13 cellular contexts compared by ENCODE assay signal in genomic region chr5:95901676-95902646, GRCh38. TPM values are rescaled to one million over a fixed set of nuclear protein-coding genes. Genes with fewer than 3 reads are reported as not detected.
DNase-seq lines count a peak whose midpoint lies in the region; ATAC-seq and TF ChIP-seq lines count a peak whose summit lies in the region.
"Had no signal": no experiment of that assay in that cellular context is flagged by ENCODE, and none has a peak within 500 bp of the region (broad histone marks: within the 10 kb centered on the region; RNA-seq: fewer than 3 reads in every experiment).

No MANE protein-coding gene starts in this region.

- H3K27ac ChIP-seq in dorsolateral prefrontal cortex (peak overlapping the region in 54 of 59 donors; percentile 10 to 93 (median 74)), osteoblast (ENCODE audit: low read depth, low read length) (peak overlapping the region; percentile 28)
- H3K27ac ChIP-seq: SJCRH30 had no signal

- H4K20me1 ChIP-seq in osteoblast (ENCODE audit: insufficient read depth, low read length): peaks cover 8% of the 10 kb centered on the region

- H2AFZ ChIP-seq in osteoblast (ENCODE audit: low read length): no peak overlapping the region

- TF ChIP-seq CTCF in dorsolateral prefrontal cortex (IDR thresholded peaks at IDR 0.05 in 54 of 56, conservative IDR thresholded peaks at IDR 0.05 in 2 of 56; ENCODE audit: low read depth in 1 of 56, partially characterized antibody in 56 of 56): no peak
- TF ChIP-seq CTCF in osteoblast (IDR thresholded peaks at IDR 0.05; ENCODE audit: extremely low read depth, low read depth, low read length): no peak

- H3K9me3 ChIP-seq in osteoblast (ENCODE audit: low read depth, low read length): no peaks in the 10 kb centered on the region
- H3K9me3 ChIP-seq: right atrium auricular region, SJCRH30 had no signal

- ATAC-seq in HG02678 (IDR thresholded peaks at IDR 0.05; ENCODE audit: unreplicated experiment): no peak
- ATAC-seq: left colon had no signal

- peaks cover 62% of the 10 kb centered on the region for H3K36me3 ChIP-seq in osteoblast (ENCODE audit: insufficient read depth, low read length)

- DNase-seq in ELR (ENCODE audit: low read depth) (peak; percentile 97), NCI-H460 (ENCODE audit: extremely low read depth, low read depth) (peak; percentile 38), dorsolateral prefrontal cortex (no peak), osteoblast (ENCODE audit: insufficient read length, low spot score, missing footprints) (peak; percentile 36), GM19238 (ENCODE audit: insufficient read length, low spot score) (no peak), NCI-H1694 (lab: John Stamatoyannopoulos, UW) (no peak), anterior cingulate cortex (lab: John Stamatoyannopoulos, UW) (no peak)
- DNase-seq: activated CD8-positive, alpha-beta memory T cell treated with anti-CD3 and anti-CD28 coated beads, Interleukin-2, amount 50 U/mL, for 48 hours; left colon; SJCRH30; stimulated activated naive CD4-positive, alpha-beta T cell had no signal

- H3K27me3 ChIP-seq in dorsolateral prefrontal cortex (no peaks in the 10 kb centered on the region), osteoblast (ENCODE audit: insufficient read depth, low read length) (no peaks in the 10 kb centered on the region)
- H3K27me3 ChIP-seq: right atrium auricular region, SJCRH30 had no signal

- peak overlapping the region; percentile 0 for H3K4me2 ChIP-seq in osteoblast (ENCODE audit: insufficient read depth, low read length)

- H3K79me2 ChIP-seq in osteoblast (ENCODE audit: insufficient read depth, low read length): peaks cover 74% of the 10 kb centered on the region

- H3K4me3 ChIP-seq in dorsolateral prefrontal cortex (no peak overlapping the region), osteoblast (ENCODE audit: insufficient read depth, low read length) (no peak overlapping the region)
- H3K4me3 ChIP-seq: right atrium auricular region, SJCRH30 had no signal

- intact Hi-C loops in dorsolateral prefrontal cortex (cut with DNase I): no loop called here

- peaks cover 7% of the 10 kb centered on the region for H3K4me1 ChIP-seq in osteoblast (ENCODE audit: insufficient read depth, low read length)
- H3K4me1 ChIP-seq: SJCRH30 had no signal

RNA-seq across cellular contexts. Expression of gene ELL2, which starts 59.7 kb away (rescaled TPM):
- total RNA-seq in NCI-H460 (2014; rRNA removed; shearing (Covaris generic)): 87.5 and 92.3 TPM in 2 replicates
- 26.8 and 42.5 TPM in 2 replicates for polyA plus RNA-seq in NCI-H460 (2014; cell fraction: nucleus; rRNA removed)
- total RNA-seq in dorsolateral prefrontal cortex: 100 to 1,000 TPM in 33 of 120 experiments, 10 to 100 TPM in 87; 53.4 to 211 (median 88.7) TPM
- total RNA-seq in osteoblast: 113 and 123 TPM in 2 replicates

Comparison
In these comparisons a context has a peak if more than half of its experiments do, and no peak if none do; other contexts are left out.
1. DNase-seq: peak in ELR (single experiment), NCI-H460 (single experiment) and osteoblast (single experiment); none in dorsolateral prefrontal cortex (0 of 10), GM19238 (single experiment), NCI-H1694 (single experiment) and anterior cingulate cortex (0 of 58).